20 cellular contexts compared by ENCODE assay signal in genomic region chr13:104256701-104257100, GRCh38.
"Had no signal": no experiment of that assay in that cellular context is flagged by ENCODE, and none has a peak within 500 bp of the region (broad histone marks: within the 10 kb centered on the region; RNA-seq: fewer than 3 reads in every experiment).

No MANE protein-coding gene starts in this region.

- ATAC-seq: activated CD4-positive, alpha-beta T cell treated with anti-CD3 and anti-CD28 coated beads for 36 hours; sciatic nerve; stimulated activated naive CD8-positive, alpha-beta T cell treated with anti-CD3 and anti-CD28 coated beads, Interleukin-15, amount 100 ng/mL, for 72 hours; WTC11 had no signal

- H3K4me1 ChIP-seq: colonic mucosa, left ventricle myocardium inferior, suprapubic skin, transverse colon, vagina had no signal

- FAIRE-seq: endometrium, kidney, TTC549 had no signal

- DNase-seq: activated CD4-positive, alpha-beta T cell treated with anti-CD3 and anti-CD28 coated beads for 36 hours; activated CD4-positive, alpha-beta T cell treated with anti-CD3 and anti-CD28 coated beads, Interleukin-2, amount 50 U/mL, for 48 hours; activated T-cell treated with anti-CD3 and anti-CD28 coated beads for 4 hours; amniotic stem cell; colonic mucosa; erythroblast; head of caudate nucleus; kidney; left ventricle myocardium inferior; mammary epithelial cell; stimulated activated CD4-positive, alpha-beta T cell treated with anti-CD3 and anti-CD28 coated beads, Interleukin-4, amount 100 ng/mL, for 1 hour; stimulated activated naive CD8-positive, alpha-beta T cell treated with anti-CD3 and anti-CD28 coated beads, Interleukin-15, amount 100 ng/mL, for 72 hours; transverse colon had no signal

- H3K4me3 ChIP-seq: colonic mucosa, left ventricle myocardium inferior, smooth muscle cell, suprapubic skin, transverse colon, vagina had no signal

- H3K36me3 ChIP-seq: colonic mucosa, left ventricle myocardium inferior, suprapubic skin, transverse colon, vagina had no signal

- H3K9me3 ChIP-seq: colonic mucosa, left ventricle myocardium inferior, suprapubic skin, transverse colon, vagina had no signal

- H3K27me3 ChIP-seq: colonic mucosa, suprapubic skin, transverse colon, vagina had no signal

- H3K4me2 ChIP-seq: smooth muscle cell had no signal

- H3K27ac ChIP-seq: colonic mucosa, left ventricle myocardium inferior, suprapubic skin, transverse colon, vagina had no signal
